8 cellular contexts compared by ENCODE assay signal in the genomic region with DNA sequence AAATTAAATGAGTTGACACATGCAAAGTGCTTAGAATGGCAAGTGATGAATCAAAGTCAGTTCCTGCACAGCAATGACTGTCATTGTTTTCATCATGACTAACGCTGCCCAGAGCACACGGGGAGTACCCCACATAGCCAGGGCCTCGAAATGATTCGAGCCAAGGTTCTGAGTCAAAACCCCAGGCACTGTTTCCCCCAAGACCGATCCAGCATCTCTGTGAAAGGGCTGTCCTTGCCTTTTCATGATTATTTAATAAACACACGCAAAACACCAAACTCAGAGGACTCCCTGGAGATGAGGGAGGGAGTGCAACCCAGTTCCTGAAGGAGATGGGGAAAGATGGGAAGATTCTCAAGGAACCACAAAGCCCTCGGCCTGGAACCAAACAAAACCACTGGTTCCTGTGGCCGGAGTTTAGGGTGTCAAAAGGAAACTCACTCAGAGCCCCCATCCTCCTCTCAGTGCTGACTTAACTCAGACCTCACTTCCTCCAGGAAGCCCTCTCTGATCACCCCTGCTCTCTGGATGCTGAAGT. TPM values are rescaled to one million over a fixed set of nuclear protein-coding genes. Genes with fewer than 3 reads are reported as not detected.
DNase-seq lines count a peak whose midpoint lies in the region; ATAC-seq and TF ChIP-seq lines count a peak whose summit lies in the region.

No MANE protein-coding gene starts in this region.

- no peak for TF ChIP-seq CTCF in gastroesophageal sphincter (IDR thresholded peaks at IDR 0.05)
- no peak for TF ChIP-seq CTCF in ovary (IDR thresholded peaks at IDR 0.05)

- H3K4me3 ChIP-seq in gastroesophageal sphincter, result no peak overlapping the region
- H3K4me3 ChIP-seq in SJCRH30, result no peak overlapping the region
- no peak overlapping the region for H3K4me3 ChIP-seq in ovary

- peak; percentile 94 for DNase-seq in EL
- peak; percentile 98 for DNase-seq in HT1080 (ENCODE audit: low read depth)
- peak; percentile 76 for DNase-seq in activated CD8-positive, alpha-beta memory T cell treated with anti-CD3 and anti-CD28 coated beads, Interleukin-2, amount 50 U/mL, for 48 hours
- peak; percentile 40 for DNase-seq in stimulated activated CD8-positive, alpha-beta memory T cell treated with anti-CD3 and anti-CD28 coated beads, Interleukin-12 subunit alpha, Interleukin-12 subunit beta, amount 100 ng/mL, for 24 hours (ENCODE audit: extremely low read depth)
- no peak for DNase-seq in DMS153 (lab: John Stamatoyannopoulos, UW)
- no peak for DNase-seq in SJCRH30
- no peak for DNase-seq in ovary

- TF ChIP-seq POLR2A in gastroesophageal sphincter (IDR thresholded peaks at IDR 0.05), result no peak
- no peak for TF ChIP-seq POLR2A in ovary (IDR thresholded peaks at IDR 0.05)

- H3K36me3 ChIP-seq in gastroesophageal sphincter (no peaks in the 10 kb centered on the region), SJCRH30 (no peaks in the 10 kb centered on the region; the same call in 1 of the 2 replicates), ovary (no peaks in the 10 kb centered on the region)

- no peak for TF ChIP-seq EP300 in gastroesophageal sphincter (IDR thresholded peaks at IDR 0.05)
- TF ChIP-seq EP300 in ovary (IDR thresholded peaks at IDR 0.05), result no peak

- no peak for ATAC-seq in gastroesophageal sphincter

- H3K9me3 ChIP-seq in gastroesophageal sphincter (no peaks in the 10 kb centered on the region), SJCRH30 (replicated peaks) (no peaks in the 10 kb centered on the region), ovary (no peaks in the 10 kb centered on the region)

- intact Hi-C loops in ovary (cut with DNase I), result no loop called here

- 46 to 56% methylated on average over 2 to 5 of the region's 8 CpGs for WGBS in gastroesophageal sphincter (ENCODE audit: low coverage in 1 of 2), 2 donors
- WGBS in ovary, 3 donors, result 35 to 54% (median 46%) methylated on average over 8 of the region's 8 CpGs

- H3K27me3 ChIP-seq in gastroesophageal sphincter (peaks cover 55% of the 10 kb centered on the region), SJCRH30 (no peaks in the 10 kb centered on the region), ovary (no peaks in the 10 kb centered on the region)

- peak overlapping the region in 3 of 4 donors; percentile 33 to 57 (median 55) for H3K27ac ChIP-seq in gastroesophageal sphincter
- H3K27ac ChIP-seq in SJCRH30, result no peak overlapping the region
- no peak overlapping the region for H3K27ac ChIP-seq in ovary

- peaks cover 0 to 70% (median 0%) of the 10 kb centered on the region in 3 donors for H3K4me1 ChIP-seq in gastroesophageal sphincter
- peaks cover 17% of the 10 kb centered on the region for H3K4me1 ChIP-seq in SJCRH30
- peaks cover 3% of the 10 kb centered on the region for H3K4me1 ChIP-seq in ovary (ENCODE audit: insufficient read depth)

RNA-seq across cellular contexts. Expression of a gene that starts 3.8 kb away (rescaled TPM):
- 32.6 and 36.3 TPM in 2 replicates for total RNA-seq in HT1080 (2014; rRNA removed; shearing (Covaris generic))
- 24.7 TPM in 2 replicates for polyA plus RNA-seq in HT1080 (2015; cell fraction: cytosol; rRNA removed)
- 21.9 and 25.8 TPM in 2 replicates for polyA plus RNA-seq in HT1080 (2015; cell fraction: nucleus; rRNA removed)
- 10 to 100 TPM; 16.3 to 35.7 (median 20.0) TPM for total RNA-seq in gastroesophageal sphincter
- total RNA-seq in SJCRH30 (2014; rRNA removed; shearing (Covaris generic)), result 88.9 and 92.8 TPM in 2 replicates
- 10 to 100 TPM in 2 of 7 donors, 1 to 10 TPM in 5; 3.8 to 13.6 (median 5.4) TPM for total RNA-seq in ovary
- 1 to 10 TPM; 6.7 to 8.8 TPM for polyA plus RNA-seq in ovary

Comparison
In these comparisons a context has a peak if more than half of its experiments do, and no peak if none do; other contexts are left out.
1. DNase-seq: peak in EL (single experiment), HT1080 (single experiment), activated CD8-positive, alpha-beta memory T cell treated with anti-CD3 and anti-CD28 coated beads, Interleukin-2, amount 50 U/mL, for 48 hours (single experiment) and stimulated activated CD8-positive, alpha-beta memory T cell treated with anti-CD3 and anti-CD28 coated beads, Interleukin-12 subunit alpha, Interleukin-12 subunit beta, amount 100 ng/mL, for 24 hours (single experiment); none in DMS153 (single experiment), SJCRH30 (0 of 2) and ovary (0 of 5).
2. H3K27ac ChIP-seq: peak in gastroesophageal sphincter (3 of 4); none in SJCRH30 (single experiment) and ovary (0 of 2).